23 cellular contexts compared by ENCODE assay signal in genomic region chr9:82223442-82223841, GRCh38.
"Had no signal": no experiment of that assay in that cellular context is flagged by ENCODE, and none has a peak within 500 bp of the region (broad histone marks: within the 10 kb centered on the region; RNA-seq: fewer than 3 reads in every experiment).

No MANE protein-coding gene starts in this region.

- H3K27me3 ChIP-seq: ascending aorta, cardiac muscle cell, esophagus muscularis mucosa, right atrium auricular region, tibial nerve, uterus had no signal

- H3K4me3 ChIP-seq: ascending aorta, cardiac muscle cell, esophagus muscularis mucosa, left ventricle myocardium inferior, right atrium auricular region, tibial nerve, uterus had no signal

- H3K9me3 ChIP-seq: ascending aorta, esophagus muscularis mucosa, right atrium auricular region, uterus had no signal

- H3K36me3 ChIP-seq: ascending aorta, cardiac muscle cell, esophagus muscularis mucosa, left ventricle myocardium inferior, right atrium auricular region, tibial nerve, uterus had no signal

- H3K27me3 Mint-ChIP-seq: activated CD4-positive, alpha-beta T cell treated with anti-CD3 and anti-CD28 coated beads, Interleukin-2, amount 10 ng/mL, durations not matched to agents 7 days and 5 days; activated naive CD4-positive, alpha-beta T cell treated with anti-CD3 and anti-CD28 coated beads, Interleukin-2, amount 10 ng/mL, durations not matched to agents 7 days and 5 days; activated T-cell treated with anti-CD3 and anti-CD28 coated beads, Interleukin-2, amount 50 U/mL, for 24 hours; progenitor cell of endocrine pancreas had no signal

- H3K27ac Mint-ChIP-seq: activated CD4-positive, alpha-beta T cell treated with anti-CD3 and anti-CD28 coated beads, Interleukin-2, amount 10 ng/mL, durations not matched to agents 7 days and 5 days; activated CD8-positive, alpha-beta T cell treated with anti-CD3 and anti-CD28 coated beads, Interleukin-2, amount 10 ng/mL, durations not matched to agents 7 days and 5 days; activated naive CD4-positive, alpha-beta T cell treated with anti-CD3 and anti-CD28 coated beads, Interleukin-2, amount 10 ng/mL, durations not matched to agents 7 days and 5 days; activated T-cell treated with anti-CD3 and anti-CD28 coated beads, Interleukin-2, amount 50 U/mL, for 24 hours; progenitor cell of endocrine pancreas had no signal

- H3K36me3 Mint-ChIP-seq: activated naive CD4-positive, alpha-beta T cell treated with anti-CD3 and anti-CD28 coated beads, Interleukin-2, amount 10 ng/mL, durations not matched to agents 7 days and 5 days had no signal

- H3K27ac ChIP-seq: ascending aorta, cardiac muscle cell, esophagus muscularis mucosa, left ventricle myocardium inferior, right atrium auricular region, tibial nerve, uterus had no signal

- DNase-seq: activated CD4-positive, alpha-beta T cell treated with anti-CD3 and anti-CD28 coated beads, Interleukin-2, amount 10 ng/mL, durations not matched to agents 7 days and 5 days; activated CD8-positive, alpha-beta T cell treated with anti-CD3 and anti-CD28 coated beads, Interleukin-2, amount 10 ng/mL, durations not matched to agents 7 days and 5 days; activated effector memory CD4-positive, alpha-beta T cell treated with Interleukin-2 at 50 U/mL for 16 hours; activated naive CD4-positive, alpha-beta T cell treated with anti-CD3 and anti-CD28 coated beads, Interleukin-2, amount 10 ng/mL, durations not matched to agents 7 days and 5 days; activated T-cell treated with anti-CD3 and anti-CD28 coated beads, Interleukin-2, amount 50 U/mL, for 24 hours; dermis blood vessel endothelial cell; effector memory CD4-positive, alpha-beta T cell; foreskin melanocyte; hypothalamus; kidney; left ventricle myocardium inferior; stimulated activated CD4-positive, alpha-beta T cell treated with anti-CD3 and anti-CD28 coated beads, Interleukin-2, amount 100 ng/mL, for 24 hours; stimulated activated naive CD8-positive, alpha-beta T cell treated with anti-CD3 and anti-CD28 coated beads, Interleukin-15, Interleukin-2, amounts not matched to agents 100 U/mL and 50 U/mL, for 24 hours; substantia nigra; T1000; uterus had no signal

- H3K9me3 Mint-ChIP-seq: activated CD4-positive, alpha-beta T cell treated with anti-CD3 and anti-CD28 coated beads, Interleukin-2, amount 10 ng/mL, durations not matched to agents 7 days and 5 days had no signal

- H3K4me1 Mint-ChIP-seq: activated CD4-positive, alpha-beta T cell treated with anti-CD3 and anti-CD28 coated beads, Interleukin-2, amount 10 ng/mL, durations not matched to agents 7 days and 5 days; activated naive CD4-positive, alpha-beta T cell treated with anti-CD3 and anti-CD28 coated beads, Interleukin-2, amount 10 ng/mL, durations not matched to agents 7 days and 5 days had no signal

- H3K4me3 Mint-ChIP-seq: activated CD4-positive, alpha-beta T cell treated with anti-CD3 and anti-CD28 coated beads, Interleukin-2, amount 10 ng/mL, durations not matched to agents 7 days and 5 days; activated CD8-positive, alpha-beta T cell treated with anti-CD3 and anti-CD28 coated beads, Interleukin-2, amount 10 ng/mL, durations not matched to agents 7 days and 5 days; activated naive CD4-positive, alpha-beta T cell treated with anti-CD3 and anti-CD28 coated beads, Interleukin-2, amount 10 ng/mL, durations not matched to agents 7 days and 5 days; activated T-cell treated with anti-CD3 and anti-CD28 coated beads, Interleukin-2, amount 50 U/mL, for 24 hours had no signal

- ATAC-seq: activated CD4-positive, CD25-positive, alpha-beta regulatory T cell treated with anti-CD3 and anti-CD28 coated beads, Interleukin-2, amount 50 U/mL, for 24 hours; activated CD8-positive, alpha-beta T cell treated with anti-CD3 and anti-CD28 coated beads, Interleukin-2, amount 10 ng/mL, durations not matched to agents 7 days and 5 days; stimulated activated naive CD8-positive, alpha-beta T cell treated with anti-CD3 and anti-CD28 coated beads, Interleukin-15, Interleukin-2, amounts not matched to agents 100 U/mL and 50 U/mL, for 24 hours had no signal

- H3K4me1 ChIP-seq: ascending aorta, esophagus muscularis mucosa, left ventricle myocardium inferior, right atrium auricular region, tibial nerve, uterus had no signal
